In the genomic region with DNA sequence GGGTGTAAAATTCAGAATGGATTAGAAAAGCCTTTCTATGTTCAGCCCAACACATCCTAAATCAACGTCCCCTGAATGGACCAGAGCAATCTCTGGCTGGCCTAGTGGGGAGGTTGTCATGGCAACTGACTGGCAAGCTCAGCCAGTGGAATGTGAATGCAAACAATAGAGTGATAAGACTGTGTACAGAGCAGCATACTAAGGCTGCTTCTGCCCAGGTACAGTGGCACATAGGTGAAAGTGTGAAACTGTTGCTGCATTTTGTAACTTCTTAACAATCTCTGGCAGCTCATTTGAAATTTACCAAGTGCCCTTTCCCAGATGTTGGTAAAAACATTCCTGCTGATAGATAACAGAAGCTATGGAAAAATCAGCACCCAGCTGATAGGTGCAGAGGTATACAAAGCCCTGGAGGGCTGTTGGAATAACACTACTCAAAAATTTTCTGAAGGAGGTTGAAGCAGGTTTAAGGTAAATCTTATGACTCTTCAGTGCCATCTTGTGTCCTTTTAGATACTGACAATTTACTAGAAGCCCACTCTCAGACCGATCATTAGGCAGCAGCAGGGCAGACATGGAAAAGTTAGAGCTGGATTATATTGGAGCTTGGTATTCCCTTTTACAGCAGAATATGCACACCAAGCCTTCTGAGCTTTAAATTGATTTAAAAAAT, we compare ENCODE assay signal across 9 cellular contexts.
DNase-seq lines count a peak whose midpoint lies in the region; ATAC-seq, FAIRE-seq and TF ChIP-seq lines count a peak whose summit lies in the region.
"Had no signal": no experiment of that assay in that cellular context is flagged by ENCODE, and none has a peak within 500 bp of the region (broad histone marks: within the 10 kb centered on the region; RNA-seq: fewer than 3 reads in every experiment).

No MANE protein-coding gene starts in this region.

- H3K9me1 ChIP-seq in keratinocyte (ENCODE audit: control insufficient read depth, extremely low read depth, insufficient read depth, low read length): no peaks in the 10 kb centered on the region

- no peak overlapping the region for H3K4me3 ChIP-seq in H7 (ENCODE audit: insufficient read depth, low read depth, low read length)
- no peak overlapping the region for H3K4me3 ChIP-seq in breast epithelium
- H3K4me3 ChIP-seq in keratinocyte (ENCODE audit: control insufficient read depth in 2 of 3, extremely low read depth in 1 of 3, insufficient read depth in 2 of 3, low read depth in 1 of 3, low read length in 3 of 3): no peak overlapping the region
- no peak overlapping the region for H3K4me3 ChIP-seq in transverse colon
- H3K4me3 ChIP-seq: skin epidermis had no signal

- peak; percentile 20 for FAIRE-seq in keratinocyte (lab: Jason Lieb, UNC)

- dilution Hi-C loops in keratinocyte (cut with MboI; ENCODE audit: extremely low pct_ligation_motif_present, low sequenced_read_pairs): no loop called here

- no peak for ATAC-seq in GM19452 (IDR thresholded peaks at IDR 0.05; ENCODE audit: unreplicated experiment)

- H3K27me3 ChIP-seq in H7 (ENCODE audit: control insufficient read depth, insufficient read depth, low read length) (no peaks in the 10 kb centered on the region), breast epithelium (no peaks in the 10 kb centered on the region), keratinocyte (ENCODE audit: control insufficient read depth, extremely low read depth, insufficient read depth, low read length) (peaks cover 3% of the 10 kb centered on the region), transverse colon (no peaks in the 10 kb centered on the region)

- in situ Hi-C loops in transverse colon (cut with MboI; ENCODE audit: low pct_ligation_motif_present in 1 of 4, low pct_unique_long_range_greater_than_20kb in 1 of 4, low sequenced_read_pairs in 3 of 4): loop anchor here (25.0 kb wide), 2 partner anchors 338 to 363 kb away; partner anchors contain the start of gene GAPT (in 3 of the 4)

- H3K4me2 ChIP-seq in keratinocyte (ENCODE audit: control insufficient read depth, extremely low read depth, insufficient read depth, low read depth, low read length): no peak overlapping the region

- no peaks in the 10 kb centered on the region for H3K4me1 ChIP-seq in breast epithelium
- no peaks in the 10 kb centered on the region for H3K4me1 ChIP-seq in keratinocyte (ENCODE audit: control insufficient read depth, extremely low read depth, insufficient read depth, low read length)
- peaks cover 0 to 3% (median 1%) of the 10 kb centered on the region in 4 donors for H3K4me1 ChIP-seq in transverse colon

- no peak overlapping the region for H2AFZ ChIP-seq in keratinocyte (ENCODE audit: control insufficient read depth, low read length)

- H3K9me3 ChIP-seq in breast epithelium (no peaks in the 10 kb centered on the region), keratinocyte (ENCODE audit: control insufficient read depth, low read depth, low read length) (no peaks in the 10 kb centered on the region), transverse colon (no peaks in the 10 kb centered on the region)

- peak; percentile 31 for DNase-seq in DMS79 treated with DMSO at 0.1 percent for 48 hours (lab: John Stamatoyannopoulos, UW)
- peak; percentile 31 for DNase-seq in H7
- DNase-seq in NCI-H446 treated with DMSO at 0.1 percent for 48 hours (lab: John Stamatoyannopoulos, UW): peak; percentile 3
- no peak for DNase-seq in breast epithelium (ENCODE audit: low spot score in 2 of 2)
- DNase-seq in keratinocyte (ENCODE audit: low read depth, low spot score): no peak
- DNase-seq in transverse colon: peak; percentile 20
- no peak for DNase-seq in 8988T

- no peaks in the 10 kb centered on the region for H4K20me1 ChIP-seq in keratinocyte (ENCODE audit: control insufficient read depth, extremely low read depth, insufficient read depth, low read length)

- TF ChIP-seq EP300 in transverse colon (IDR thresholded peaks at IDR 0.05; ENCODE audit: low read depth): no peak

- TF ChIP-seq POLR2A in breast epithelium (IDR thresholded peaks at IDR 0.05): no peak
- TF ChIP-seq POLR2A in transverse colon (IDR thresholded peaks at IDR 0.05): no peak

- H3K27ac ChIP-seq in breast epithelium (no peak overlapping the region), keratinocyte (ENCODE audit: control insufficient read depth, insufficient read depth, low read length) (no peak overlapping the region), transverse colon (no peak overlapping the region)

- intact Hi-C loops in breast epithelium (cut with DNase I; ENCODE audit: low total_unique reads) (no loop called here), transverse colon (cut with DNase I; ENCODE audit: low total_unique reads) (no loop called here)

- WGBS in transverse colon (ENCODE audit: low coverage in 1 of 2), 2 donors: 25 to 31% methylated on average over 2 of the region's 2 CpGs

- H3K79me2 ChIP-seq in keratinocyte (ENCODE audit: control insufficient read depth, insufficient read depth, low read length): no peaks in the 10 kb centered on the region

- H3K36me3 ChIP-seq in H7 (replicated peaks; ENCODE audit: control insufficient read depth, insufficient read depth, low read length): no peaks in the 10 kb centered on the region
- H3K36me3 ChIP-seq in breast epithelium: no peaks in the 10 kb centered on the region
- no peaks in the 10 kb centered on the region for H3K36me3 ChIP-seq in keratinocyte (ENCODE audit: control insufficient read depth in 2 of 2, extremely low read depth in 1 of 2, insufficient read depth in 2 of 2, low read length in 2 of 2)
- H3K36me3 ChIP-seq in transverse colon: no peaks in the 10 kb centered on the region

- TF ChIP-seq CTCF in breast epithelium (IDR thresholded peaks at IDR 0.05) (peak in 2 of 3 donors; percentile 34 to 53), keratinocyte (optimal IDR thresholded peaks at IDR 0.05 in 1 of 3, IDR thresholded peaks at IDR 0.05 in 1 of 3, conservative IDR thresholded peaks at IDR 0.05 in 1 of 3; ENCODE audit: extremely low read depth in 1 of 3, insufficient read depth in 2 of 3, low read length in 3 of 3) (peak in 2 of 3 experiments; percentile 34 to 41), transverse colon (IDR thresholded peaks at IDR 0.05) (peak in 3 of 5 experiments; percentile 21 to 28 (median 28))

- H3K9ac ChIP-seq in keratinocyte (ENCODE audit: control insufficient read depth, extremely low read depth, insufficient read depth, low read length): no peak overlapping the region

Comparison
In these comparisons a context has a peak if more than half of its experiments do, and no peak if none do; other contexts are left out.
1. DNase-seq: peak in DMS79 treated with DMSO at 0.1 percent for 48 hours (single experiment), H7 (single experiment), NCI-H446 treated with DMSO at 0.1 percent for 48 hours (single experiment) and transverse colon (single experiment); none in breast epithelium (0 of 2), keratinocyte (single experiment) and 8988T (single experiment).
2. Peak in every context shown above with its lines, with median percentiles within 50 percentile points of each other: CTCF ChIP-seq.